Comparison of ENCODE assay signal across 1 cellular context in the genomic region with DNA sequence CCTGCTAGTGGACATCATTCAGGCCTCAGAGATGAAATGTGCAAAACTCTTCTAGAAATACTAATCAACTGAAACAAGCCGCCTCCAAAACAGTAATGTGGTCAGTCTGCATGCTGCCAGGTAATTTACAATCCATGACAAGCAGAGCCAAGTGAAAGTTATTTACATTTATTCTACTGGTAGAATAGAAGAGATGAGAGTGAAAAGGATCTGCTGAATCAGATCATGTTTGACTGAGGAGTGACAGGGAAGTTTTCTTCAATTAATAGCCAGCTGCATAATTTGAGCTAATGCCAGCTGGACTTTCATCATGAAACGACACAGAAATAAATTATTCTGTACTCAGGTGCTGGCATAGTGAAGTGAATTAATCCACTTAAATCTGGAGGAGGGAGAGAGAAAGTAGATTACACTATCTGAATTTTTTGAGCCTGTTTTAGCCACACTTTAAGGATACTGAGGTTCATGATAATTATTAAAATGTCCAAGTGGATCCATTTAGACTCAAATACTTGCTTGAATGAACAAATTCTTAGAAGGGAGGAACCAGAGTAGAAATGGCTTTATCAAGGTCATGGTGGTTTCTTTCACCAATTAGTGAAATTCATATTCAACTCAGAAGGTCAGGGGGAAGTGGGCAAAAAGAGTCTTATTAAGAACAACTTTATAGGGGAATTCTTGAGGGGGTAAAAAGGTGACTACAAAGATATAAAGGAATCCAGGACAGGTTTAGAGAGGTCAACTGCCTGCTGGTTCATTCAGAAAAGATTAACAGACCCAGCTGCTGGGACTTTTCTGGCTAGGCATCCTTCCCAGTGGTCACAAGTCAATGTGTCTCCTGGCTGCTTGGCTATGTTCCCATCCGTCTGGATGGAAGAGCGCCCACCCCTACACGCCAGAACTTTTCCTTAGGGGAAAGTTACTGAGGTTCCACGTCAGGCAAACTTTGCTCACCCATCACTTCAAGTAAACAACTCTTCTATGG.
A peak's percentile ranks its signal among the peaks of the same experiment; 100 is the strongest.
TF ChIP-seq lines count a peak whose summit lies in the region.

No MANE protein-coding gene starts in this region.

TF ChIP-seq in A549, 52 proteins besides CTCF, POLR2A, EP300 and RAD21 (continued from another document):
- TF ChIP-seq, protein P1, sequence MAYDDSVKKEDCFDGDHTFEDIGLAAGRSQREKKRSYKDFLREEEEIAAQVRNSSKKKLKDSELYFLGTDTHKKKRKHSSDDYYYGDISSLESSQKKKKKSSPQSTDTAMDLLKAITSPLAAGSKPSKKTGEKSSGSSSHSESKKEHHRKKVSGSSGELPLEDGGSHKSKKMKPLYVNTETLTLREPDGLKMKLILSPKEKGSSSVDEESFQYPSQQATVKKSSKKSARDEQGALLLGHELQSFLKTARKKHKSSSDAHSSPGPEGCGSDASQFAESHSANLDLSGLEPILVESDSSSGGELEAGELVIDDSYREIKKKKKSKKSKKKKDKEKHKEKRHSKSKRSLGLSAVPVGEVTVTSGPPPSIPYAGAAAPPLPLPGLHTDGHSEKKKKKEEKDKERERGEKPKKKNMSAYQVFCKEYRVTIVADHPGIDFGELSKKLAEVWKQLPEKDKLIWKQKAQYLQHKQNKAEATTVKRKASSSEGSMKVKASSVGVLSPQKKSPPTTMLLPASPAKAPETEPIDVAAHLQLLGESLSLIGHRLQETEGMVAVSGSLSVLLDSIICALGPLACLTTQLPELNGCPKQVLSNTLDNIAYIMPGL (CRISPR knock-in tag; IDR thresholded peaks at IDR 0.05; ENCODE audit: borderline replicate concordance), result no peak
- TF ChIP-seq, protein P2, sequence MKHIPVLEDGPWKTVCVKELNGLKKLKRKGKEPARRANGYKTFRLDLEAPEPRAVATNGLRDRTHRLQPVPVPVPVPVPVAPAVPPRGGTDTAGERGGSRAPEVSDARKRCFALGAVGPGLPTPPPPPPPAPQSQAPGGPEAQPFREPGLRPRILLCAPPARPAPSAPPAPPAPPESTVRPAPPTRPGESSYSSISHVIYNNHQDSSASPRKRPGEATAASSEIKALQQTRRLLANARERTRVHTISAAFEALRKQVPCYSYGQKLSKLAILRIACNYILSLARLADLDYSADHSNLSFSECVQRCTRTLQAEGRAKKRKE (CRISPR knock-in tag; IDR thresholded peaks at IDR 0.05; ENCODE audit: low read depth), result 0 out of 2 replicates have a peak, but pooled peaks have one; percentile 6
- TF ChIP-seq, protein P3, sequence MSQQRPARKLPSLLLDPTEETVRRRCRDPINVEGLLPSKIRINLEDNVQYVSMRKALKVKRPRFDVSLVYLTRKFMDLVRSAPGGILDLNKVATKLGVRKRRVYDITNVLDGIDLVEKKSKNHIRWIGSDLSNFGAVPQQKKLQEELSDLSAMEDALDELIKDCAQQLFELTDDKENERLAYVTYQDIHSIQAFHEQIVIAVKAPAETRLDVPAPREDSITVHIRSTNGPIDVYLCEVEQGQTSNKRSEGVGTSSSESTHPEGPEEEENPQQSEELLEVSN (IDR thresholded peaks at IDR 0.05; ENCODE audit: borderline replicate concordance, low read depth), result no peak
- TF ChIP-seq GATA3 (IDR thresholded peaks at IDR 0.05; ENCODE audit: borderline replicate concordance) (peak; percentile 37; the same call in 1 of the 2 replicates), MYC (IDR thresholded peaks at IDR 0.05; ENCODE audit: borderline replicate concordance, low read length) (no peak), ZFP36 (IDR thresholded peaks at IDR 0.05; ENCODE audit: borderline replicate concordance, partially characterized antibody) (no peak), CHD2 (IDR thresholded peaks at IDR 0.05; ENCODE audit: low read length, partially characterized antibody) (no peak), MAZ (IDR thresholded peaks at IDR 0.05; ENCODE audit: borderline replicate concordance, low read depth, low read length) (no peak), RFX5 (IDR thresholded peaks at IDR 0.05) (no peak), TP53 (CRISPR knock-in tag; IDR thresholded peaks at IDR 0.05) (no peak), FOSB (CRISPR knock-in tag; IDR thresholded peaks at IDR 0.05) (peak; percentile 73), MAFK (IDR thresholded peaks at IDR 0.05; ENCODE audit: partially characterized antibody) (peak; percentile 35), ZC3H11A (IDR thresholded peaks at IDR 0.05) (no peak), SMC3 (IDR thresholded peaks at IDR 0.05) (peak; percentile 19; the same call in 1 of the 3 replicates), BHLHE40 (IDR thresholded peaks at IDR 0.05; ENCODE audit: low read depth, low read length) (no peak), CHD4 (IDR thresholded peaks at IDR 0.05; ENCODE audit: borderline replicate concordance) (no peak)
- TF ChIP-seq, protein P4, sequence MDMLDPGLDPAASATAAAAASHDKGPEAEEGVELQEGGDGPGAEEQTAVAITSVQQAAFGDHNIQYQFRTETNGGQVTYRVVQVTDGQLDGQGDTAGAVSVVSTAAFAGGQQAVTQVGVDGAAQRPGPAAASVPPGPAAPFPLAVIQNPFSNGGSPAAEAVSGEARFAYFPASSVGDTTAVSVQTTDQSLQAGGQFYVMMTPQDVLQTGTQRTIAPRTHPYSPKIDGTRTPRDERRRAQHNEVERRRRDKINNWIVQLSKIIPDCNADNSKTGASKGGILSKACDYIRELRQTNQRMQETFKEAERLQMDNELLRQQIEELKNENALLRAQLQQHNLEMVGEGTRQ (IDR thresholded peaks at IDR 0.05), result no peak
- TF ChIP-seq, protein P5, sequence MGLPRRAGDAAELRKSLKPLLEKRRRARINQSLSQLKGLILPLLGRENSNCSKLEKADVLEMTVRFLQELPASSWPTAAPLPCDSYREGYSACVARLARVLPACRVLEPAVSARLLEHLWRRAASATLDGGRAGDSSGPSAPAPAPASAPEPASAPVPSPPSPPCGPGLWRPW (IDR thresholded peaks at IDR 0.05), result no peak
- TF ChIP-seq, protein P6, sequence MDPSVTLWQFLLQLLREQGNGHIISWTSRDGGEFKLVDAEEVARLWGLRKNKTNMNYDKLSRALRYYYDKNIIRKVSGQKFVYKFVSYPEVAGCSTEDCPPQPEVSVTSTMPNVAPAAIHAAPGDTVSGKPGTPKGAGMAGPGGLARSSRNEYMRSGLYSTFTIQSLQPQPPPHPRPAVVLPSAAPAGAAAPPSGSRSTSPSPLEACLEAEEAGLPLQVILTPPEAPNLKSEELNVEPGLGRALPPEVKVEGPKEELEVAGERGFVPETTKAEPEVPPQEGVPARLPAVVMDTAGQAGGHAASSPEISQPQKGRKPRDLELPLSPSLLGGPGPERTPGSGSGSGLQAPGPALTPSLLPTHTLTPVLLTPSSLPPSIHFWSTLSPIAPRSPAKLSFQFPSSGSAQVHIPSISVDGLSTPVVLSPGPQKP (IDR thresholded peaks at IDR 0.05; ENCODE audit: low read depth, low read length), result no peak
- TF ChIP-seq, protein P7, sequence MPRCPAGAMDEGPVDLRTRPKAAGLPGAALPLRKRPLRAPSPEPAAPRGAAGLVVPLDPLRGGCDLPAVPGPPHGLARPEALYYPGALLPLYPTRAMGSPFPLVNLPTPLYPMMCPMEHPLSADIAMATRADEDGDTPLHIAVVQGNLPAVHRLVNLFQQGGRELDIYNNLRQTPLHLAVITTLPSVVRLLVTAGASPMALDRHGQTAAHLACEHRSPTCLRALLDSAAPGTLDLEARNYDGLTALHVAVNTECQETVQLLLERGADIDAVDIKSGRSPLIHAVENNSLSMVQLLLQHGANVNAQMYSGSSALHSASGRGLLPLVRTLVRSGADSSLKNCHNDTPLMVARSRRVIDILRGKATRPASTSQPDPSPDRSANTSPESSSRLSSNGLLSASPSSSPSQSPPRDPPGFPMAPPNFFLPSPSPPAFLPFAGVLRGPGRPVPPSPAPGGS (IDR thresholded peaks at IDR 0.05), result 0 out of 3 replicates have a peak, but pooled peaks have one; percentile 21
TF ChIP-seq in A549: peak in this region for 13.
